18 cellular contexts compared by ENCODE assay signal in genomic region chr5:79641414-79641813, GRCh38.
"Had no signal": no experiment of that assay in that cellular context is flagged by ENCODE, and none has a peak within 500 bp of the region (broad histone marks: within the 10 kb centered on the region; RNA-seq: fewer than 3 reads in every experiment).

No MANE protein-coding gene starts in this region.

- H3K4me3 ChIP-seq: esophagus squamous epithelium, hepatocyte, mucosa of descending colon, neural progenitor cell, ovary, tibial artery, upper lobe of left lung, uterus had no signal

- ATAC-seq: effector memory CD8-positive, alpha-beta T cell; foreskin keratinocyte; mucosa of descending colon; naive thymus-derived CD8-positive, alpha-beta T cell; right cardiac atrium; stimulated activated memory B cell treated with anti-CD40 and anti-IgM and Interleukin-4, amounts not matched to agents 10 μg/mL and 1 μg/mL and 100 μg/mL, for 72 hours had no signal

- H3K4me2 ChIP-seq: hepatocyte, neural progenitor cell had no signal

- H2AFZ ChIP-seq: hepatocyte, neural progenitor cell had no signal

- DNase-seq: effector memory CD8-positive, alpha-beta T cell; esophagus squamous epithelium; foreskin keratinocyte; head of caudate nucleus; kidney glomerular epithelial cell; mammary epithelial cell; mucosa of descending colon; naive thymus-derived CD8-positive, alpha-beta T cell; nucleus accumbens; ovary; right cardiac atrium; stimulated activated CD4-positive, alpha-beta T cell treated with anti-CD3 and anti-CD28 coated beads, Interleukin-4, amount 100 ng/mL, for 1 hour; tibial artery; upper lobe of left lung; uterus had no signal

- H3K27me3 ChIP-seq: esophagus squamous epithelium, foreskin keratinocyte, hepatocyte, neural progenitor cell, ovary, tibial artery, upper lobe of left lung, uterus had no signal

- H3K36me3 ChIP-seq: ovary, uterus had no signal

- H3K9ac ChIP-seq: neural progenitor cell had no signal

- H3K4me1 ChIP-seq: esophagus squamous epithelium, foreskin keratinocyte, neural progenitor cell, tibial artery, upper lobe of left lung, uterus had no signal

- H3K9me3 ChIP-seq: esophagus squamous epithelium, mucosa of descending colon, ovary, tibial artery, upper lobe of left lung, uterus had no signal

- H3K27ac ChIP-seq: esophagus squamous epithelium, foreskin keratinocyte, hepatocyte, neural progenitor cell, ovary, tibial artery, upper lobe of left lung, uterus had no signal
